ENCODE assay signal across 8 cellular contexts in genomic region chr6:73644941-73645591, GRCh38. TPM values are rescaled to one million over a fixed set of nuclear protein-coding genes. Genes with fewer than 3 reads are reported as not detected.
DNase-seq lines count a peak whose midpoint lies in the region; ATAC-seq, FAIRE-seq and TF ChIP-seq lines count a peak whose summit lies in the region.

No MANE protein-coding gene starts in this region.

- H3K4me3 ChIP-seq in fibroblast of lung (replicated peaks in 1 of 4; ENCODE audit: control extremely low read depth in 1 of 4, insufficient read depth in 1 of 4, low read depth in 3 of 4, low read length in 4 of 4) (peak overlapping the region; percentile 20 to 57 (median 48)), skeletal muscle cell (ENCODE audit: low read depth, low read length) (peak overlapping the region; percentile 36)

- ATAC-seq in GM18511 (IDR thresholded peaks at IDR 0.05; ENCODE audit: unreplicated experiment) (peak; percentile 51), GM18505 (IDR thresholded peaks at IDR 0.05; ENCODE audit: unreplicated experiment) (no peak)

- CTCF ChIA-PET in RWPE1 (lab: Yijun Ruan, JAX), result interaction anchor here (0.7 kb wide), 2 partner anchors 131 to 418 kb away, joined by 3 read pairs; no protein-coding TSS in a partner anchor

- FAIRE-seq in frontal cortex (lab: Jason Lieb, UNC), result no peak

- H4K20me1 ChIP-seq in fibroblast of lung (ENCODE audit: control insufficient read depth, extremely low read depth, insufficient read depth, low read length), result no peaks in the 10 kb centered on the region

- peaks cover 3% of the 10 kb centered on the region for H3K4me1 ChIP-seq in fibroblast of lung (ENCODE audit: control insufficient read depth, extremely low read depth, insufficient read depth, low read length)

- POLR2A ChIA-PET in RWPE1 (lab: Yijun Ruan, JAX; ENCODE audit: low non-redundant PET), result no interaction called here

- H2AFZ ChIP-seq in fibroblast of lung (ENCODE audit: low read length), result peak overlapping the region; percentile 47

- peak overlapping the region; percentile 79 for H3K4me2 ChIP-seq in fibroblast of lung (ENCODE audit: extremely low read depth, insufficient read depth, low read length)

- DNase-seq in RWPE1 (ENCODE audit: low spot score) (no peak), fibroblast of lung (ENCODE audit: low read depth in 2 of 2) (no peak), skeletal muscle cell (ENCODE audit: low read depth) (no peak), EL (no peak), kidney tubule cell (ENCODE audit: low spot score) (no peak), frontal cortex (ENCODE audit: low spot score in 2 of 2) (no peak)

- no peak overlapping the region for H3K9ac ChIP-seq in fibroblast of lung (ENCODE audit: insufficient read depth, low read length)

- TF ChIP-seq POLR2A in GM18505 (IDR thresholded peaks at IDR 0.05; ENCODE audit: borderline replicate concordance, extremely low read depth, insufficient read depth, insufficient read length), result no peak

- peak overlapping the region; percentile 38; the same call in 1 of the 2 replicates for H3K27ac ChIP-seq in RWPE1
- H3K27ac ChIP-seq in fibroblast of lung (ENCODE audit: insufficient read depth, low read length), result no peak overlapping the region

- no peaks in the 10 kb centered on the region for H3K36me3 ChIP-seq in fibroblast of lung (ENCODE audit: control insufficient read depth, insufficient read depth, low read length)

- H3K9me3 ChIP-seq in fibroblast of lung (ENCODE audit: control insufficient read depth, insufficient read depth, low read depth, low read length), result no peaks in the 10 kb centered on the region

- H3K27me3 ChIP-seq in fibroblast of lung (ENCODE audit: control insufficient read depth, insufficient read depth, low read length), result no peaks in the 10 kb centered on the region

- no peaks in the 10 kb centered on the region for H3K79me2 ChIP-seq in fibroblast of lung (ENCODE audit: control insufficient read depth, insufficient read depth, low read length)

- TF ChIP-seq CTCF in RWPE1 (conservative IDR thresholded peaks at IDR 0.05; ENCODE audit: low read depth) (no peak), fibroblast of lung (conservative IDR thresholded peaks at IDR 0.05 in 1 of 2, IDR thresholded peaks at IDR 0.05 in 1 of 2; ENCODE audit: low read depth in 1 of 2, low read length in 2 of 2) (no peak)

RNA-seq across cellular contexts. Expression of gene SLC17A5, which starts 8.7 kb away (rescaled TPM):
- total RNA-seq in fibroblast of lung, result 21.6 and 39.3 TPM in 2 replicates
- 34.1 and 56.8 TPM in 2 replicates for polyA plus RNA-seq in fibroblast of lung
- polyA plus RNA-seq in fibroblast of lung (2012), result 19.1 and 29.1 TPM in 2 replicates
- 13.7 and 21.5 TPM in 2 replicates for polyA minus RNA-seq in fibroblast of lung (ENCODE audit: low replicate concordance)
- 29.8 TPM for total RNA-seq in frontal cortex

RNA-seq across cellular contexts. Expression of gene CD109, which starts 50.9 kb away (rescaled TPM):
- total RNA-seq in fibroblast of lung (12.8 and 51.2 TPM in 2 replicates), frontal cortex (1.6 TPM)
- polyA plus RNA-seq in fibroblast of lung, result 48.4 and 52.6 TPM in 2 replicates
- polyA plus RNA-seq in fibroblast of lung (2012), result 26.6 and 27.1 TPM in 2 replicates
- polyA minus RNA-seq in fibroblast of lung (ENCODE audit: low replicate concordance), result 7.4 and 9.3 TPM in 2 replicates
